In genomic region chr22:26606611-26607010, GRCh38 we compare ENCODE assay signal across 23 cellular contexts. TPM values are rescaled to one million over a fixed set of nuclear protein-coding genes. Genes with fewer than 3 reads are reported as not detected.
DNase-seq lines count a peak whose midpoint lies in the region; ATAC-seq, FAIRE-seq and TF ChIP-seq lines count a peak whose summit lies in the region.
"Had no signal": no experiment of that assay in that cellular context is flagged by ENCODE, and none has a peak within 500 bp of the region (broad histone marks: within the 10 kb centered on the region; RNA-seq: fewer than 3 reads in every experiment).

No MANE protein-coding gene starts in this region.

- no peak for ATAC-seq in HG02970 (IDR thresholded peaks at IDR 0.05; ENCODE audit: low FRiP score, unreplicated experiment)
- ATAC-seq: esophagus mucosa; left lobe of liver; mucosa of descending colon; stimulated activated naive B cell treated with anti-CD40 and anti-IgM and Interleukin-4, amounts not matched to agents 10 μg/mL and 1 μg/mL and 100 μg/mL, for 72 hours had no signal

- no peak for TF ChIP-seq CTCF in epithelial cell of esophagus (IDR thresholded peaks at IDR 0.05; ENCODE audit: insufficient read depth, low read depth, low read length, missing control alignments)

- intact Hi-C loops in posterior cingulate gyrus (cut with DNase I) = no loop called here
- intact Hi-C loops in activated T-helper 1 cell treated with anti-CD3 and anti-CD28 coated beads, Interleukin-12 subunit alpha, Interleukin-12 subunit beta, Interleukin-2, Interleukin-4 antibody, amounts not matched to agents 30 ng/mL and 10 ng/mL and 1 ng/mL, durations not matched to agents 14 hours and 24 hours and 36 hours (cut with micrococcal nuclease) = no loop called here

- H3K4me3 ChIP-seq in epithelial cell of esophagus (ENCODE audit: low read length) = no peak overlapping the region
- H3K4me3 ChIP-seq: mucosa of descending colon had no signal

- H3K27ac Mint-ChIP-seq in activated T-helper 1 cell treated with anti-CD3 and anti-CD28 coated beads, Interleukin-12 subunit alpha, Interleukin-12 subunit beta, Interleukin-2, Interleukin-4 antibody, amounts not matched to agents 30 ng/mL and 10 ng/mL and 1 ng/mL, durations not matched to agents 14 hours and 24 hours and 36 hours = no peak overlapping the region
- H3K27ac Mint-ChIP-seq: brain; CD14-positive monocyte; stimulated activated naive B cell treated with anti-CD40 and anti-IgM and Interleukin-4, amounts not matched to agents 10 μg/mL and 1 μg/mL and 100 μg/mL, for 72 hours had no signal

- DNase-seq in GM03348 (ENCODE audit: low spot score) = peak; percentile 58
- peak; percentile 81 for DNase-seq in RCC 7860 (ENCODE audit: low spot score)
- peak; percentile 57 for DNase-seq in epithelial cell of esophagus (ENCODE audit: low read depth)
- peak; percentile 35 for DNase-seq in renal cortical epithelial cell (ENCODE audit: low read depth)
- no peak for DNase-seq in posterior cingulate gyrus
- no peak for DNase-seq in activated T-helper 1 cell treated with anti-CD3 and anti-CD28 coated beads, Interleukin-12 subunit alpha, Interleukin-12 subunit beta, Interleukin-2, Interleukin-4 antibody, amounts not matched to agents 30 ng/mL and 10 ng/mL and 1 ng/mL, durations not matched to agents 14 hours and 24 hours and 36 hours (ENCODE audit: low spot score)
- DNase-seq in NCI-H146 (lab: John Stamatoyannopoulos, UW) = no peak
- DNase-seq: activated CD4-positive, alpha-beta T cell treated with anti-CD3 and anti-CD28 coated beads for 1 hour; activated naive CD4-positive, alpha-beta T cell; DMS53; KG1; mucosa of descending colon; NCI-H1417 treated with DMSO at 0.1 percent for 48 hours; NCI-H345; SHP77 treated with DMSO at 0.1 percent for 48 hours; stimulated activated naive B cell treated with anti-CD40 and anti-IgM and Interleukin-4, amounts not matched to agents 10 μg/mL and 1 μg/mL and 100 μg/mL, for 72 hours had no signal

- no peaks in the 10 kb centered on the region for H3K9me3 Mint-ChIP-seq in activated T-helper 1 cell treated with anti-CD3 and anti-CD28 coated beads, Interleukin-12 subunit alpha, Interleukin-12 subunit beta, Interleukin-2, Interleukin-4 antibody, amounts not matched to agents 30 ng/mL and 10 ng/mL and 1 ng/mL, durations not matched to agents 14 hours and 24 hours and 36 hours
- H3K9me3 Mint-ChIP-seq: CD14-positive monocyte; stimulated activated naive B cell treated with anti-CD40 and anti-IgM and Interleukin-4, amounts not matched to agents 10 μg/mL and 1 μg/mL and 100 μg/mL, for 72 hours had no signal

- H3K36me3 Mint-ChIP-seq in activated T-helper 1 cell treated with anti-CD3 and anti-CD28 coated beads, Interleukin-12 subunit alpha, Interleukin-12 subunit beta, Interleukin-2, Interleukin-4 antibody, amounts not matched to agents 30 ng/mL and 10 ng/mL and 1 ng/mL, durations not matched to agents 14 hours and 24 hours and 36 hours (ENCODE audit: low read depth) = no peaks in the 10 kb centered on the region
- H3K36me3 Mint-ChIP-seq: brain; CD14-positive monocyte; stimulated activated naive B cell treated with anti-CD40 and anti-IgM and Interleukin-4, amounts not matched to agents 10 μg/mL and 1 μg/mL and 100 μg/mL, for 72 hours had no signal

- peak; percentile 86 for FAIRE-seq in RCC 7860 (lab: Jason Lieb, UNC)

- peaks cover 30% of the 10 kb centered on the region for H3K4me1 Mint-ChIP-seq in activated T-helper 1 cell treated with anti-CD3 and anti-CD28 coated beads, Interleukin-12 subunit alpha, Interleukin-12 subunit beta, Interleukin-2, Interleukin-4 antibody, amounts not matched to agents 30 ng/mL and 10 ng/mL and 1 ng/mL, durations not matched to agents 14 hours and 24 hours and 36 hours (ENCODE audit: low read depth)

- peaks cover 8% of the 10 kb centered on the region for H3K27me3 Mint-ChIP-seq in activated T-helper 1 cell treated with anti-CD3 and anti-CD28 coated beads, Interleukin-12 subunit alpha, Interleukin-12 subunit beta, Interleukin-2, Interleukin-4 antibody, amounts not matched to agents 30 ng/mL and 10 ng/mL and 1 ng/mL, durations not matched to agents 14 hours and 24 hours and 36 hours (ENCODE audit: insufficient read depth)
- H3K27me3 Mint-ChIP-seq: stimulated activated naive B cell treated with anti-CD40 and anti-IgM and Interleukin-4, amounts not matched to agents 10 μg/mL and 1 μg/mL and 100 μg/mL, for 72 hours had no signal

- H3K4me3 Mint-ChIP-seq in activated T-helper 1 cell treated with anti-CD3 and anti-CD28 coated beads, Interleukin-12 subunit alpha, Interleukin-12 subunit beta, Interleukin-2, Interleukin-4 antibody, amounts not matched to agents 30 ng/mL and 10 ng/mL and 1 ng/mL, durations not matched to agents 14 hours and 24 hours and 36 hours = no peak overlapping the region
- H3K4me3 Mint-ChIP-seq: brain; CD14-positive monocyte; stimulated activated naive B cell treated with anti-CD40 and anti-IgM and Interleukin-4, amounts not matched to agents 10 μg/mL and 1 μg/mL and 100 μg/mL, for 72 hours had no signal

RNA-seq across cellular contexts. Expression of gene CRYBB1, which starts 11.2 kb away (rescaled TPM):
- not detected in 2 replicates for total RNA-seq in renal cortical epithelial cell
- total RNA-seq in activated T-helper 1 cell treated with anti-CD3 and anti-CD28 coated beads, Interleukin-12 subunit alpha, Interleukin-12 subunit beta, Interleukin-2, Interleukin-4 antibody, amounts not matched to agents 30 ng/mL and 10 ng/mL and 1 ng/mL, durations not matched to agents 14 hours and 24 hours and 36 hours = not detected in 2 replicates
- total RNA-seq: esophagus mucosa, left lobe of liver, osteocyte had no signal

RNA-seq across cellular contexts. Expression of gene CRYBA4, which starts 15.2 kb away (rescaled TPM):
- not detected in 2 replicates for total RNA-seq in renal cortical epithelial cell
- total RNA-seq in activated T-helper 1 cell treated with anti-CD3 and anti-CD28 coated beads, Interleukin-12 subunit alpha, Interleukin-12 subunit beta, Interleukin-2, Interleukin-4 antibody, amounts not matched to agents 30 ng/mL and 10 ng/mL and 1 ng/mL, durations not matched to agents 14 hours and 24 hours and 36 hours = not detected in 2 replicates
- total RNA-seq: esophagus mucosa, left lobe of liver, mucosa of descending colon, osteocyte, skeletal muscle tissue had no signal

RNA-seq across cellular contexts. Expression of gene TPST2, which starts 16.7 kb away (rescaled TPM):
- total RNA-seq in renal cortical epithelial cell = 27.4 and 37.4 TPM in 2 replicates
- 36.1 and 37.0 TPM in 2 replicates for total RNA-seq in activated T-helper 1 cell treated with anti-CD3 and anti-CD28 coated beads, Interleukin-12 subunit alpha, Interleukin-12 subunit beta, Interleukin-2, Interleukin-4 antibody, amounts not matched to agents 30 ng/mL and 10 ng/mL and 1 ng/mL, durations not matched to agents 14 hours and 24 hours and 36 hours

RNA-seq across cellular contexts. Expression of gene MIAT, which starts 50.8 kb away (rescaled TPM):
- 0.35 and 0.50 TPM in 2 replicates for total RNA-seq in renal cortical epithelial cell
- total RNA-seq in activated T-helper 1 cell treated with anti-CD3 and anti-CD28 coated beads, Interleukin-12 subunit alpha, Interleukin-12 subunit beta, Interleukin-2, Interleukin-4 antibody, amounts not matched to agents 30 ng/mL and 10 ng/mL and 1 ng/mL, durations not matched to agents 14 hours and 24 hours and 36 hours = 37.9 and 39.8 TPM in 2 replicates

Comparison
In these comparisons a context has a peak if more than half of its experiments do, and no peak if none do; other contexts are left out.
1. DNase-seq: peak in GM03348 (single experiment), RCC 7860 (single experiment), epithelial cell of esophagus (single experiment) and renal cortical epithelial cell (single experiment); none in posterior cingulate gyrus (0 of 10), activated T-helper 1 cell treated with anti-CD3 and anti-CD28 coated beads, Interleukin-12 subunit alpha, Interleukin-12 subunit beta, Interleukin-2, Interleukin-4 antibody, amounts not matched to agents 30 ng/mL and 10 ng/mL and 1 ng/mL, durations not matched to agents 14 hours and 24 hours and 36 hours (single experiment) and NCI-H146 (single experiment).